21 cellular contexts compared by ENCODE assay signal in the genomic region with DNA sequence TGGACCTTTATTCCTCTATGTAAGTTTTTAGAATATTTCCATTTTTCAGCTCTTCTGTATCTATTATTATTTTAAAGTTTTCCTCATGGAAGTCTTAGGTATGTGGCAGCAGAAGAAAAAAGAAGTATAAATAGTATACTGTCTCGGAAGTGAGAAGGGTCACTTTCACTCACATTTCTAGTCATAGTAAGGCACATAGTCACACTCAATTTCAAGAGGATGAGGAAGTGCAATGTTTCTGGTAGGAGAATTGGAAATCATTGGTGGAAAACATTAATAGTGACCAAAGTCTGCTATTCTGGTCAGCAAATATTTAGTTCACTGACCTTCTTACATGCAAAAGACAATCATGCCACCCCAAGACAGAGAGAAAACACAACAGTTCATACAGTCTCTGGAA. TPM values are rescaled to one million over a fixed set of nuclear protein-coding genes. Genes with fewer than 3 reads are reported as not detected.
DNase-seq lines count a peak whose midpoint lies in the region; ATAC-seq, FAIRE-seq and TF ChIP-seq lines count a peak whose summit lies in the region.
"Had no signal": no experiment of that assay in that cellular context is flagged by ENCODE, and none has a peak within 500 bp of the region (broad histone marks: within the 10 kb centered on the region; RNA-seq: fewer than 3 reads in every experiment).

No MANE protein-coding gene starts in this region.

- CTCF ChIA-PET in GM12878 (lab: Yijun Ruan, JAX) = interaction anchor here (0.8 kb wide), 1 partner anchor 14 kb away, joined by 3 read pairs; no protein-coding TSS in a partner anchor

- DNase-seq in activated T-cell treated with anti-CD3 and anti-CD28 coated beads, Interleukin-2, amount 50 U/mL, for 72 hours = no peak
- no peak for DNase-seq in activated T-cell treated with anti-CD3 and anti-CD28 coated beads, Interleukin-2, amount 50 U/mL, for 1 hour
- no peak for DNase-seq in GM12878 (ENCODE audit: low read depth, low spot score)
- no peak for DNase-seq in NCI-H2227 treated with DMSO at 0.1 percent for 48 hours (lab: John Stamatoyannopoulos, UW)
- DNase-seq in NCI-H1417 (lab: John Stamatoyannopoulos, UW) = no peak
- DNase-seq: AML-193; Caco-2; Calu3; CD4-positive, alpha-beta T cell; CD8-positive, alpha-beta T cell; DMS79 treated with DMSO at 0.1 percent for 48 hours; GF-D8 had no signal

- H3K9me3 ChIP-seq in GM12878 (replicated peaks; ENCODE audit: control insufficient read depth, insufficient read depth, low read length) = no peaks in the 10 kb centered on the region; the same call in 2 of the 3 replicates

- SMC1A ChIA-PET in GM12878 (lab: Charles Lee; ENCODE audit: uncharacterized antibody, unreplicated experiment) = no interaction called here

- peaks cover 16 to 34% of the 10 kb centered on the region in 2 donors for H3K36me3 Mint-ChIP-seq in activated T-cell treated with anti-CD3 and anti-CD28 coated beads, Interleukin-2, amount 50 U/mL, for 72 hours (ENCODE audit: insufficient read depth in 2 of 2)

- no peak overlapping the region for H3K9ac ChIP-seq in GM12878 (ENCODE audit: control insufficient read depth, insufficient read depth, low read length)
- H3K9ac ChIP-seq: BLaER1 treated with 17β-estradiol and CSF1 and Interleukin-3, amounts not matched to agents 10 nM and 100 nM had no signal

- H3K79me2 ChIP-seq in GM12878 (ENCODE audit: control insufficient read depth, insufficient read depth, low read length) = no peaks in the 10 kb centered on the region

- no peak overlapping the region for H2AFZ ChIP-seq in GM12878 (ENCODE audit: control insufficient read depth, low read depth, low read length)

- no peaks in the 10 kb centered on the region; the same call in 1 of the 2 replicates for H4K20me1 ChIP-seq in GM12878 (ENCODE audit: control insufficient read depth, insufficient read depth)
- H4K20me1 ChIP-seq: BLaER1 treated with 17β-estradiol and CSF1 and Interleukin-3, amounts not matched to agents 10 nM and 100 nM had no signal

- in situ Hi-C loops in GM12878 (cut with MboI) = no loop called here

- intact Hi-C loops in GM12878 (cut with micrococcal nuclease; ENCODE audit: unreplicated experiment) = no loop called here

- RAD21 ChIA-PET in GM12878 (lab: Charles Lee; ENCODE audit: unreplicated experiment) = no interaction called here

- TF ChIP-seq CTCF in GM12878 (IDR thresholded peaks at IDR 0.05 in 2 of 3, conservative IDR thresholded peaks at IDR 0.05 in 1 of 3; ENCODE audit: control insufficient read depth in 2 of 3, extremely low read depth in 1 of 3, insufficient read depth in 1 of 3, low read depth in 3 of 3, low read length in 3 of 3) = no peak

- H3K27ac ChIP-seq in GM12878 (ENCODE audit: control insufficient read depth, insufficient read depth) = no peak overlapping the region
- H3K27ac ChIP-seq: 22Rv1, A549, C4-2B had no signal

- H3K27me3 Mint-ChIP-seq in activated T-cell treated with anti-CD3 and anti-CD28 coated beads, Interleukin-2, amount 50 U/mL, for 72 hours (ENCODE audit: low read depth) = no peaks in the 10 kb centered on the region
- H3K27me3 Mint-ChIP-seq: CD4-positive, alpha-beta T cell had no signal

- H3K4me1 Mint-ChIP-seq in activated T-cell treated with anti-CD3 and anti-CD28 coated beads, Interleukin-2, amount 50 U/mL, for 72 hours (ENCODE audit: low read depth) = peaks cover 33% of the 10 kb centered on the region
- H3K4me1 Mint-ChIP-seq: B cell had no signal

- POLR2A ChIA-PET in GM12878 (lab: Charles Lee) = no interaction called here

- no peak for TF ChIP-seq POLR2A in GM12878 (IDR thresholded peaks at IDR 0.05; ENCODE audit: low read depth, low read length)

- H3K4me3 Mint-ChIP-seq in activated T-cell treated with anti-CD3 and anti-CD28 coated beads, Interleukin-2, amount 50 U/mL, for 72 hours = no peak overlapping the region
- H3K4me3 Mint-ChIP-seq: B cell; CD4-positive, alpha-beta T cell; CD8-positive, alpha-beta T cell had no signal

- H3K27me3 ChIP-seq in GM12878 (replicated peaks in 1 of 2; ENCODE audit: control insufficient read depth in 2 of 2, insufficient read depth in 2 of 2, low read length in 1 of 2) = no peaks in the 10 kb centered on the region
- H3K27me3 ChIP-seq: BLaER1 treated with 17β-estradiol and CSF1 and Interleukin-3, amounts not matched to agents 10 nM and 100 nM had no signal

- peaks cover 13 to 14% of the 10 kb centered on the region in 2 donors for H3K9me3 Mint-ChIP-seq in activated T-cell treated with anti-CD3 and anti-CD28 coated beads, Interleukin-2, amount 50 U/mL, for 72 hours

- no peak for FAIRE-seq in GM12878 (lab: Jason Lieb, UNC)
- FAIRE-seq: A549, D721Med, G401.6 had no signal

- no peak for TF ChIP-seq EP300 in GM12878 (IDR thresholded peaks at IDR 0.05; ENCODE audit: borderline replicate concordance in 1 of 2, control insufficient read depth in 1 of 2, low read depth in 2 of 2, low read length in 2 of 2)

- no TSS peak for BruUV-seq in GM12878 (replicated peaks; lab: Mats Ljungman, UMichigan)

- H3K4me1 ChIP-seq in GM12878 (ENCODE audit: control insufficient read depth, insufficient read depth, low read length) = no peaks in the 10 kb centered on the region

- WGBS in GM12878 (ENCODE audit: insufficient coverage, insufficient replicate concordance, low lambda C conversion rate, missing lambda C conversion rate) = 86% methylated on average over 1 of the region's 1 CpG

- no peaks in the 10 kb centered on the region for H3K36me3 ChIP-seq in GM12878 (ENCODE audit: control insufficient read depth in 2 of 2, insufficient read depth in 2 of 2, low read length in 1 of 2)

- H3K4me3 ChIP-seq in GM12878 = no peak overlapping the region
- H3K4me3 ChIP-seq: A549; BLaER1 treated with 17β-estradiol and CSF1 and Interleukin-3, amounts not matched to agents 10 nM and 100 nM had no signal

- ATAC-seq in activated T-cell treated with anti-CD3 and anti-CD28 coated beads, Interleukin-2, amount 50 U/mL, for 72 hours (replicated peaks in 1 of 2) = no peak
- peak; percentile 56 for ATAC-seq in GM12878
- ATAC-seq: A549; CD8-positive, alpha-beta T cell had no signal

- H3K27ac Mint-ChIP-seq in activated T-cell treated with anti-CD3 and anti-CD28 coated beads, Interleukin-2, amount 50 U/mL, for 72 hours = peak overlapping the region; percentile 67
- H3K27ac Mint-ChIP-seq: B cell; CD4-positive, alpha-beta T cell; CD8-positive, alpha-beta T cell had no signal

- no peak overlapping the region for H3K4me2 ChIP-seq in GM12878 (ENCODE audit: control insufficient read depth, insufficient read depth)
- H3K4me2 ChIP-seq: A549 had no signal

- no peak for TF ChIP-seq RAD21 in GM12878 (IDR thresholded peaks at IDR 0.05; ENCODE audit: insufficient read depth, low read depth, low read length)

TF ChIP-seq in GM12878, 131 proteins besides CTCF, POLR2A, EP300 and RAD21:
- TF ChIP-seq ETV6 (conservative IDR thresholded peaks at IDR 0.05 in 1 of 2, IDR thresholded peaks at IDR 0.05 in 1 of 2; ENCODE audit: borderline replicate concordance in 1 of 2, low read depth in 1 of 2) (peak in 1 of 2 experiments; percentile 21; a peak in 1 of 4 replicates), JUNB (IDR thresholded peaks at IDR 0.05) (peak; percentile 12; the same call in 1 of the 2 replicates), ZNF217 (IDR thresholded peaks at IDR 0.05) (no peak)

RNA-seq across cellular contexts. Expression of a gene that starts 35.2 kb away (rescaled TPM):
- total RNA-seq in activated T-cell treated with anti-CD3 and anti-CD28 coated beads, Interleukin-2, amount 50 U/mL, for 72 hours = 10 to 100 TPM; 84.2 to 99.5 TPM
- not detected in 2 replicates for total RNA-seq in GM12878 (2013; cell fraction: nucleolus; rRNA removed)
- not detected in 2 replicates for total RNA-seq in GM12878 (2014; rRNA removed)
- total RNA-seq in GM12878 (2014; rRNA removed; fragmentation: Illumina TruSeq; extraction: Trizol) = not detected in 2 replicates
- total RNA-seq in GM12878 (2021) = 0.11 and 0.15 TPM in 2 replicates
- polyA plus RNA-seq in GM12878 (2011; ENCODE audit: low read depth) = not detected
- polyA plus RNA-seq in GM12878 (2011; rRNA removed) = 0.04 and 0.10 TPM in 2 replicates
- polyA plus RNA-seq in GM12878 (2011; cell fraction: cytosol; rRNA removed) = 0.03 and 0.04 TPM in 2 replicates
- 0.09 TPM in 1 of 2 replicates, not detected in the other for polyA plus RNA-seq in GM12878 (2011; cell fraction: nucleus; rRNA removed)
- not detected in 2 replicates for polyA plus RNA-seq in GM12878 (2012)
- not detected in 2 replicates for polyA plus RNA-seq in GM12878 (2014; fragmentation: Illumina TruSeq; extraction: Trizol)
- under 1 TPM in 1 of 2 experiments, not detected in 1; 0.29 TPM for polyA plus RNA-seq in GM12878 (2014; fragmentation: Nextera tagmentation; extraction: Ambion mirVana)
- not detected in 2 replicates for polyA plus RNA-seq in GM12878 (2014; rRNA removed)
- polyA plus RNA-seq in GM12878 (2016; fragmentation: Nextera tagmentation; extraction: Ambion mirVana) = not detected
- 0.22 TPM in 1 of 2 replicates, not detected in the other for polyA minus RNA-seq in GM12878 (2011; rRNA and poly(A)+ RNA removed)
- not detected in 2 replicates for polyA minus RNA-seq in GM12878 (2011; cell fraction: cytosol; rRNA and poly(A)+ RNA removed)
- polyA minus RNA-seq in GM12878 (2011; cell fraction: nucleus; rRNA and poly(A)+ RNA removed) = not detected in 2 replicates
- total RNA-seq: A172, Calu3 had no signal
- polyA plus RNA-seq: A549, BJ had no signal

Comparison
In these comparisons a context has a peak if more than half of its experiments do, and no peak if none do; other contexts are left out.
1. RNA of a gene that starts 35.2 kb away (total RNA-seq): 84.2 to 99.5 TPM in activated T-cell treated with anti-CD3 and anti-CD28 coated beads, Interleukin-2, amount 50 U/mL, for 72 hours; 0.11 to 0.15 TPM in GM12878; every median in the first group is over 10 times any median in the second.